In the genomic region with DNA sequence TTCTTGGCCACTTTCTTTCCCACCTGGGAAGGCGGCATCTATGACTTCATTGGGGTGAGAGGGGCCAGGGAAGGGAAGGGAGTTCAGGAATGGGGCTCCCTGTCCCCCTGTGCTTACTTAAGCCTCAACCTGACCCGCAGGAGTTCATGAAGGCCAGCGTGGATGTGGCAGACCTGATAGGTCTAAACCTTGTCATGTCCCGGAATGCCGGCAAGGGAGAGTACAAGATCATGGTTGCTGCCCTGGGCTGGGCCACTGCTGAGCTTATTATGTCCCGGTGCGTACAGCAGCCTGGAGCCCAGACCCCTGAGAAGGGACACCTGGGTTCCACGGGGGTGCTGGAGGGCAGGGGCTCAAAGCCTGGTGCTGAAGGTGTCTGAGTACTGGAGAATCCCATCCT, we compare ENCODE assay signal across 9 cellular contexts. TPM values are rescaled to one million over a fixed set of nuclear protein-coding genes. Genes with fewer than 3 reads are reported as not detected.
DNase-seq lines count a peak whose midpoint lies in the region; ATAC-seq and TF ChIP-seq lines count a peak whose summit lies in the region.
"Had no signal": no experiment of that assay in that cellular context is flagged by ENCODE, and none has a peak within 500 bp of the region (broad histone marks: within the 10 kb centered on the region; RNA-seq: fewer than 3 reads in every experiment).

No MANE protein-coding gene starts in this region.

- H3K27me3 ChIP-seq in iPS-20b (ENCODE audit: insufficient read depth, low read length) (no peaks in the 10 kb centered on the region), thoracic aorta (replicated peaks; ENCODE audit: insufficient read depth) (no peaks in the 10 kb centered on the region)

- peak overlapping the region; percentile 98 for H3K27ac Mint-ChIP-seq in activated T-cell treated with anti-CD3 and anti-CD28 coated beads, Interleukin-2, amount 50 U/mL, for 24 hours
- H3K27ac Mint-ChIP-seq in activated CD8-positive, alpha-beta T cell treated with anti-CD3 and anti-CD28 coated beads, Interleukin-2, amount 10 ng/mL, durations not matched to agents 7 days and 5 days = peak overlapping the region; percentile 91

- no peaks in the 10 kb centered on the region for H3K9me3 ChIP-seq in iPS-20b (ENCODE audit: insufficient read depth, low read depth, low read length)
- no peaks in the 10 kb centered on the region for H3K9me3 ChIP-seq in thoracic aorta
- no peaks in the 10 kb centered on the region for H3K9me3 ChIP-seq in mucosa of descending colon

- DNase-seq in activated T-cell treated with anti-CD3 and anti-CD28 coated beads, Interleukin-2, amount 50 U/mL, for 24 hours = no peak
- no peak for DNase-seq in activated T-cell treated with anti-CD3 and anti-CD28 coated beads, Interleukin-2, amount 50 U/mL, for 1 hour
- DNase-seq in activated CD8-positive, alpha-beta T cell treated with anti-CD3 and anti-CD28 coated beads, Interleukin-2, amount 10 ng/mL, durations not matched to agents 7 days and 5 days = no peak
- DNase-seq in thoracic aorta (ENCODE audit: low spot score) = no peak
- no peak for DNase-seq in mucosa of descending colon

- H3K36me3 ChIP-seq in iPS-20b (ENCODE audit: insufficient read depth, low read depth, low read length) = peaks cover 43% of the 10 kb centered on the region
- H3K36me3 ChIP-seq in thoracic aorta = no peaks in the 10 kb centered on the region
- H3K36me3 ChIP-seq in mucosa of descending colon (ENCODE audit: low read depth) = no peaks in the 10 kb centered on the region

- CTCF ChIA-PET in activated CD8-positive, alpha-beta T cell treated with anti-CD3 and anti-CD28 coated beads, Interleukin-2, amount 10 ng/mL, durations not matched to agents 7 days and 5 days (lab: Charles Lee) = no interaction called here

- no peaks in the 10 kb centered on the region for H3K9me3 Mint-ChIP-seq in activated T-cell treated with anti-CD3 and anti-CD28 coated beads, Interleukin-2, amount 50 U/mL, for 24 hours
- H3K9me3 Mint-ChIP-seq in activated CD8-positive, alpha-beta T cell treated with anti-CD3 and anti-CD28 coated beads, Interleukin-2, amount 10 ng/mL, durations not matched to agents 7 days and 5 days (ENCODE audit: insufficient read depth) = no peaks in the 10 kb centered on the region

- peak overlapping the region; percentile 97; the same call in 1 of the 2 replicates for H3K9ac ChIP-seq in iPS-20b (ENCODE audit: low read depth, low read length)

- peaks cover 48% of the 10 kb centered on the region for H3K4me1 Mint-ChIP-seq in activated T-cell treated with anti-CD3 and anti-CD28 coated beads, Interleukin-2, amount 50 U/mL, for 24 hours (ENCODE audit: low read depth)
- H3K4me1 Mint-ChIP-seq in activated CD8-positive, alpha-beta T cell treated with anti-CD3 and anti-CD28 coated beads, Interleukin-2, amount 10 ng/mL, durations not matched to agents 7 days and 5 days (ENCODE audit: low read depth) = peaks cover 30% of the 10 kb centered on the region

- H3K4me3 ChIP-seq in iPS-20b (ENCODE audit: low read length) (peak overlapping the region; percentile 99), thoracic aorta (peak overlapping the region; percentile 97), mucosa of descending colon (no peak overlapping the region)

- H3K27ac ChIP-seq in iPS-20b (ENCODE audit: low read length) = no peak overlapping the region
- no peak overlapping the region for H3K27ac ChIP-seq in thoracic aorta

- no peaks in the 10 kb centered on the region for H3K27me3 Mint-ChIP-seq in activated T-cell treated with anti-CD3 and anti-CD28 coated beads, Interleukin-2, amount 50 U/mL, for 24 hours
- H3K27me3 Mint-ChIP-seq in activated CD8-positive, alpha-beta T cell treated with anti-CD3 and anti-CD28 coated beads, Interleukin-2, amount 10 ng/mL, durations not matched to agents 7 days and 5 days (ENCODE audit: low read depth) = no peaks in the 10 kb centered on the region

- H3K36me3 Mint-ChIP-seq in activated T-cell treated with anti-CD3 and anti-CD28 coated beads, Interleukin-2, amount 50 U/mL, for 24 hours (ENCODE audit: low read depth) = peaks cover 78% of the 10 kb centered on the region
- peaks cover 12% of the 10 kb centered on the region for H3K36me3 Mint-ChIP-seq in activated CD8-positive, alpha-beta T cell treated with anti-CD3 and anti-CD28 coated beads, Interleukin-2, amount 10 ng/mL, durations not matched to agents 7 days and 5 days (ENCODE audit: low read depth)

- no peak for ATAC-seq in activated CD8-positive, alpha-beta T cell treated with anti-CD3 and anti-CD28 coated beads, Interleukin-2, amount 10 ng/mL, durations not matched to agents 7 days and 5 days
- ATAC-seq in thoracic aorta (ENCODE audit: insufficient number of reproducible peaks, low FRiP score, low read depth) = no peak
- ATAC-seq in GM18868 (IDR thresholded peaks at IDR 0.05; ENCODE audit: unreplicated experiment) = no peak
- ATAC-seq in mucosa of descending colon = no peak
- ATAC-seq in HG03442 (IDR thresholded peaks at IDR 0.05; ENCODE audit: unreplicated experiment) = no peak

- H3K4me3 Mint-ChIP-seq in activated T-cell treated with anti-CD3 and anti-CD28 coated beads, Interleukin-2, amount 50 U/mL, for 24 hours = peak overlapping the region; percentile 97
- H3K4me3 Mint-ChIP-seq in activated CD8-positive, alpha-beta T cell treated with anti-CD3 and anti-CD28 coated beads, Interleukin-2, amount 10 ng/mL, durations not matched to agents 7 days and 5 days = peak overlapping the region; percentile 93

- POLR2A ChIA-PET in activated CD8-positive, alpha-beta T cell treated with anti-CD3 and anti-CD28 coated beads, Interleukin-2, amount 10 ng/mL, durations not matched to agents 7 days and 5 days (lab: Charles Lee) = interaction anchor here (1.4 kb wide), 1 partner anchor 102 kb away, joined by 5 read pairs; a partner anchor contains a TSS

- TF ChIP-seq CTCF in thoracic aorta (IDR thresholded peaks at IDR 0.05) (no peak), mucosa of descending colon (IDR thresholded peaks at IDR 0.05) (no peak)

- H3K4me1 ChIP-seq in iPS-20b (ENCODE audit: insufficient read depth, low read length) = peaks cover 7% of the 10 kb centered on the region; the same call in 1 of the 2 replicates
- H3K4me1 ChIP-seq in thoracic aorta (ENCODE audit: control insufficient read depth in 1 of 2, low read depth in 2 of 2) = peaks cover 8 to 21% of the 10 kb centered on the region in 2 donors
- H3K4me1 ChIP-seq in mucosa of descending colon (ENCODE audit: low read depth) = peaks cover 10% of the 10 kb centered on the region

- intact Hi-C loops in mucosa of descending colon (cut with DNase I, micrococcal nuclease) = no loop called here

RNA-seq across cellular contexts. Expression of a gene that starts 1.1 kb away (rescaled TPM):
- total RNA-seq in activated CD8-positive, alpha-beta T cell treated with anti-CD3 and anti-CD28 coated beads, Interleukin-2, amount 10 ng/mL, durations not matched to agents 7 days and 5 days = 10 to 100 TPM; 53.3 to 54.1 TPM
- 10 to 100 TPM; 49.7 to 75.8 TPM for total RNA-seq in thoracic aorta
- total RNA-seq in mucosa of descending colon = 10 to 100 TPM; 54.4 to 62.8 (median 58.2) TPM

RNA-seq across cellular contexts. Expression of a gene that starts 13.3 kb away (rescaled TPM):
- total RNA-seq in activated CD8-positive, alpha-beta T cell treated with anti-CD3 and anti-CD28 coated beads, Interleukin-2, amount 10 ng/mL, durations not matched to agents 7 days and 5 days = not detected
- total RNA-seq in thoracic aorta (not detected), mucosa of descending colon (not detected)
- total RNA-seq: cerebellum had no signal

RNA-seq across cellular contexts. Expression of a gene that starts 16.9 kb away (rescaled TPM):
- not detected for total RNA-seq in activated CD8-positive, alpha-beta T cell treated with anti-CD3 and anti-CD28 coated beads, Interleukin-2, amount 10 ng/mL, durations not matched to agents 7 days and 5 days
- total RNA-seq in thoracic aorta = under 1 TPM in 1 of 2 donors, not detected in 1; 0.35 TPM
- not detected for total RNA-seq in mucosa of descending colon
- total RNA-seq: cerebellum had no signal

RNA-seq across cellular contexts. Expression of a gene that starts 18.4 kb away (rescaled TPM):
- not detected for total RNA-seq in activated CD8-positive, alpha-beta T cell treated with anti-CD3 and anti-CD28 coated beads, Interleukin-2, amount 10 ng/mL, durations not matched to agents 7 days and 5 days
- total RNA-seq in thoracic aorta (1 to 10 TPM in 1 of 2 donors, not detected in 1; 1.5 TPM), mucosa of descending colon (not detected)
- total RNA-seq: cerebellum had no signal

RNA-seq across cellular contexts. Expression of a gene that starts 33.1 kb away (rescaled TPM):
- total RNA-seq in activated CD8-positive, alpha-beta T cell treated with anti-CD3 and anti-CD28 coated beads, Interleukin-2, amount 10 ng/mL, durations not matched to agents 7 days and 5 days = not detected
- total RNA-seq in thoracic aorta = 10 to 100 TPM; 26.1 to 53.7 TPM
- total RNA-seq in mucosa of descending colon = 10 to 100 TPM in 2 of 3 donors, 1 to 10 TPM in 1; 8.2 to 14.3 (median 10.7) TPM
